Comparison of ENCODE assay signal across 23 cellular contexts in the genomic region with DNA sequence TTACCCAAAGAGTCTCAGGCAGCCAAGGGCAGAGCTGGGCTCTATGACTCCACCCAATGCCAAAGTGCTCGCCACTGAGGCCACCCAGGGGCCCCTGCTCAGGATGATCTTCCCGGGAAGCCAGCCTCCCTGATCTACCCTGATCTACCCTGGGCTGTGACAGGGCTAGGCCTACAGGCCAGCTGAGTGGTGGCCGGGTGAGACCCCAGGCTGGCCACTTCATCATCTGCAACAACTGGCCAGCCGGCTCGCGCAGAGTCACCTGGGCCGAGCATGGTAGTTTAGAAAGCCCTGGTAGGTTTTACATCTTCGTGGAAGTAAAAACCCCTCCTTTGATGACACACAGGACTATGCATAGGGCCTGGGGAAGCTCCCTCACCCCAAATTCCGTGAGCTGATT.
"Had no signal": no experiment of that assay in that cellular context is flagged by ENCODE, and none has a peak within 500 bp of the region (broad histone marks: within the 10 kb centered on the region; RNA-seq: fewer than 3 reads in every experiment).

No MANE protein-coding gene starts in this region.

- H3K27ac ChIP-seq: colonic mucosa, epithelial cell of prostate, esophagus squamous epithelium, gastrocnemius medialis, hepatocyte, left lung, lower lobe of right lung had no signal

- H2AFZ ChIP-seq: hepatocyte had no signal

- H3K4me2 ChIP-seq: hepatocyte had no signal

- H3K36me3 ChIP-seq: colonic mucosa, esophagus squamous epithelium, gastrocnemius medialis, left lung, lower lobe of right lung had no signal

- DNase-seq: colonic mucosa; cortex of kidney; effector CD8-positive, alpha-beta T cell; effector memory CD8-positive, alpha-beta T cell; endodermal cell; erythroblast; esophagus squamous epithelium; foreskin fibroblast; gastrocnemius medialis; glutamatergic neuron; hypothalamus; immature natural killer cell; islet precursor cell; left cardiac atrium; lower lobe of right lung; mesenchymal stem cell; naive B cell had no signal

- FAIRE-seq: endometrium had no signal

- H3K27me3 ChIP-seq: colonic mucosa, hepatocyte had no signal

- H3K4me1 ChIP-seq: colonic mucosa, gastrocnemius medialis had no signal

- H3K79me2 ChIP-seq: hepatocyte had no signal

- H3K4me3 ChIP-seq: colonic mucosa, esophagus squamous epithelium, gastrocnemius medialis, hepatocyte, left lung, lower lobe of right lung, mucosa of descending colon had no signal

- ATAC-seq: effector memory CD8-positive, alpha-beta T cell; esophagus mucosa; gastrocnemius medialis; left cardiac atrium; left lung; lower lobe of right lung; mucosa of descending colon had no signal

- H3K9me3 ChIP-seq: colonic mucosa, esophagus squamous epithelium, gastrocnemius medialis, left lung, lower lobe of right lung, mucosa of descending colon had no signal
